ENCODE assay signal across 8 cellular contexts in the genomic region with DNA sequence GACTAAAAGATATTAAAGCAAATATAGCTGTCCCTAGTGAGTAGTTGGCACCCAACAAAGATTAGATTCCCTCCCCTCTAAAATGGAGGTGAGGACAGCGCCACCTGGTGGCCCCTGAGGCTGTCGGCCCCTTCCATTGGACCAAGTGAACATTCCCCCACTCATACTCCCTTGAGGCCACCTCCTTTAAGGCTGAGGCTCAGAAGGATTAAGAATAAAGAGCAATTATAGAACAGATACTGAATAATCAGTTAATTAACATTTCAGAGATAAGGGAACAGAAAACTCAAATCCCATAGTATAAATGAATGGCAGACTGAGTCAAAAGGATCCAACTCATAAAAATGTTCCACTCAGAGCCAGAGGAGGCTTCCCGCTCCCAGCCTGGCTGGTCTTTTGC.
A peak's percentile ranks its signal among the peaks of the same experiment; 100 is the strongest.
DNase-seq lines count a peak whose midpoint lies in the region; ATAC-seq, FAIRE-seq and TF ChIP-seq lines count a peak whose summit lies in the region.

No MANE protein-coding gene starts in this region.

- no peaks in the 10 kb centered on the region for H3K36me3 ChIP-seq in tibial nerve

- H3K9me3 ChIP-seq in tibial nerve = no peaks in the 10 kb centered on the region

- peak; percentile 59 for ATAC-seq in HG03439 (IDR thresholded peaks at IDR 0.05; ENCODE audit: unreplicated experiment)
- ATAC-seq in foreskin keratinocyte = peak; percentile 50

- H3K4me3 ChIP-seq in AG10803 (ENCODE audit: low read length) = no peak overlapping the region
- no peak overlapping the region for H3K4me3 ChIP-seq in tibial nerve

- TF ChIP-seq POLR2A in GM12891 (IDR thresholded peaks at IDR 0.05; ENCODE audit: low read depth, low read length) = no peak
- TF ChIP-seq POLR2A in tibial nerve (IDR thresholded peaks at IDR 0.05) = no peak

- DNase-seq in AG10803 (ENCODE audit: low read depth) (no peak), GM12891 (ENCODE audit: insufficient read length, low spot score) (no peak), foreskin keratinocyte (no peak), tibial nerve (ENCODE audit: low spot score in 2 of 2) (no peak), mucosa of gallbladder (ENCODE audit: low spot score) (no peak)
- DNase-seq in NK-92 treated with Interleukin-12 subunit alpha and Interleukin-12 subunit beta, amount 100 ng/mL, for 24 hours (lab: John Stamatoyannopoulos, UW) = no peak

- WGBS in tibial nerve, 2 donors = 30 to 33% methylated on average over 3 of the region's 3 CpGs

- FAIRE-seq in GM12891 (lab: Jason Lieb, UNC) = peak; percentile 87

- H3K27ac ChIP-seq in VCaP = no peak overlapping the region
- no peak overlapping the region for H3K27ac ChIP-seq in foreskin keratinocyte
- no peak overlapping the region for H3K27ac ChIP-seq in tibial nerve

- H3K4me1 ChIP-seq in foreskin keratinocyte (no peaks in the 10 kb centered on the region), tibial nerve (no peaks in the 10 kb centered on the region)

- H3K27me3 ChIP-seq in foreskin keratinocyte (no peaks in the 10 kb centered on the region), tibial nerve (no peaks in the 10 kb centered on the region)

- TF ChIP-seq CTCF in AG10803 (conservative IDR thresholded peaks at IDR 0.05; ENCODE audit: low read length) (peak; percentile 52), VCaP (conservative IDR thresholded peaks at IDR 0.05) (peak; percentile 69), foreskin keratinocyte (conservative IDR thresholded peaks at IDR 0.05) (peak; percentile 58), tibial nerve (IDR thresholded peaks at IDR 0.05) (peak in 3 of 5 experiments; percentile 16 to 36 (median 33))

- TF ChIP-seq EP300 in tibial nerve (IDR thresholded peaks at IDR 0.05) = no peak

TF ChIP-seq in GM12891, 5 proteins besides CTCF, POLR2A, EP300 and RAD21:
- TF ChIP-seq PAX5 (IDR thresholded peaks at IDR 0.05; ENCODE audit: insufficient read depth, low read length, severe bottlenecking) (no peak), SPI1 (IDR thresholded peaks at IDR 0.05; ENCODE audit: low read depth, low read length) (no peak), POU2F2 (IDR thresholded peaks at IDR 0.05; ENCODE audit: low read depth, low read length) (no peak), TAF1 (IDR thresholded peaks at IDR 0.05; ENCODE audit: low read depth, low read length) (no peak), POLR2AphosphoS5 (IDR thresholded peaks at IDR 0.05; ENCODE audit: low read depth, low read length) (no peak)
